Comparison of ENCODE assay signal across 9 cellular contexts in the genomic region with DNA sequence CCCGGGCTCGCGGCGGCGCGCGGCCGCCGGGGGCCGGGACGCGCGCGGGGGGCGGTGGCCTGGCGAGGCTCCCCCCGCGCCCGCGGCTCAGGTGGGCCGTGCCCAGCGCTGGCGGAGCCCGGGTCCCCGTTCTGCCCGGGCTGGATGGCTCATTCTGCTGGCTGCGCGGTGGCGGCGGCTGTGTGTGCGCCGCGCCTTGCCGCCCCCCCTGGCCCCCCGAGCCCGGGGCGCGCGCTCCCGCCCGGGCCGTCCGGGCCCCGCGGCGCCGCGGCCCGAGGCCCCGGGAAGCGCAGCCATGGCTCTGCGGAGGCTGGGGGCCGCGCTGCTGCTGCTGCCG. TPM values are rescaled to one million over a fixed set of nuclear protein-coding genes. Genes with fewer than 3 reads are reported as not detected.
A peak's percentile ranks its signal among the peaks of the same experiment; 100 is the strongest.
DNase-seq lines count a peak whose midpoint lies in the region; ATAC-seq lines count a peak whose summit lies in the region.
"Had no signal": no experiment of that assay in that cellular context is flagged by ENCODE, and none has a peak within 500 bp of the region (broad histone marks: within the 10 kb centered on the region; RNA-seq: fewer than 3 reads in every experiment).

TSS of gene EPHB2 (plus strand) at position 152 of the 337 bp plus-strand sequence. CDS start at position 296, 144 bp downstream.

- intact Hi-C loops in sciatic nerve (cut with DNase I) = no loop called here

- DNase-seq in T-helper 1 cell = no peak
- DNase-seq in NCI-H2227 treated with DMSO at 0.1 percent for 48 hours (lab: John Stamatoyannopoulos, UW) = peak; percentile 57
- peak in 44 of 58 donors; percentile 12 to 79 (median 49) for DNase-seq in anterior cingulate cortex (lab: John Stamatoyannopoulos, UW)
- peak in 38 of 51 donors; percentile 13 to 76 (median 50) for DNase-seq in hypothalamus (lab: John Stamatoyannopoulos, UW)
- DNase-seq in sciatic nerve (ENCODE audit: low spot score) = no peak
- no peak for DNase-seq in stimulated activated naive CD4-positive, alpha-beta T cell treated with Interleukin-2 at 50 U/mL for 16 hours (lab: John Stamatoyannopoulos, UW)

- H3K27me3 Mint-ChIP-seq in T-helper 1 cell treated with Interleukin-12 subunit alpha and Interleukin-12 subunit beta and Interleukin-4 antibody, amounts not matched to agents 30 μg/mL and 1 μg/mL, for 36 hours (ENCODE audit: low read depth) = peaks cover 64% of the 10 kb centered on the region

- H3K36me3 Mint-ChIP-seq in T-helper 1 cell treated with Interleukin-12 subunit alpha and Interleukin-12 subunit beta and Interleukin-4 antibody, amounts not matched to agents 30 μg/mL and 1 μg/mL, for 36 hours (ENCODE audit: low read depth) = peaks cover 2% of the 10 kb centered on the region
- H3K36me3 Mint-ChIP-seq: activated naive CD4-positive, alpha-beta T cell treated with anti-CD3 and anti-CD28 coated beads, Interleukin-2, amount 50 U/mL, for 72 hours had no signal

- H3K4me1 Mint-ChIP-seq in T-helper 1 cell treated with Interleukin-12 subunit alpha and Interleukin-12 subunit beta and Interleukin-4 antibody, amounts not matched to agents 30 μg/mL and 1 μg/mL, for 36 hours (ENCODE audit: low read depth) = peaks cover 1% of the 10 kb centered on the region

- H3K27ac Mint-ChIP-seq in T-helper 1 cell treated with Interleukin-12 subunit alpha and Interleukin-12 subunit beta and Interleukin-4 antibody, amounts not matched to agents 30 μg/mL and 1 μg/mL, for 36 hours = no peak within 1 kb of the TSS
- H3K27ac Mint-ChIP-seq: activated naive CD4-positive, alpha-beta T cell treated with anti-CD3 and anti-CD28 coated beads, Interleukin-2, amount 50 U/mL, for 72 hours had no signal

- H3K4me3 Mint-ChIP-seq in T-helper 1 cell treated with Interleukin-12 subunit alpha and Interleukin-12 subunit beta and Interleukin-4 antibody, amounts not matched to agents 30 μg/mL and 1 μg/mL, for 36 hours = peak within 1 kb of the TSS; percentile 40

- no peaks in the 10 kb centered on the region for H3K9me3 Mint-ChIP-seq in T-helper 1 cell treated with Interleukin-12 subunit alpha and Interleukin-12 subunit beta and Interleukin-4 antibody, amounts not matched to agents 30 μg/mL and 1 μg/mL, for 36 hours
- H3K9me3 Mint-ChIP-seq: activated naive CD4-positive, alpha-beta T cell treated with anti-CD3 and anti-CD28 coated beads, Interleukin-2, amount 50 U/mL, for 72 hours had no signal

- ATAC-seq in sciatic nerve = peak; percentile 31
- ATAC-seq in HG03135 (IDR thresholded peaks at IDR 0.05; ENCODE audit: unreplicated experiment) = no peak

RNA-seq across cellular contexts. Expression of gene EPHB2, which starts in this region (rescaled TPM):
- 22.6 TPM for total RNA-seq in sciatic nerve
- total RNA-seq: activated naive CD4-positive, alpha-beta T cell treated with anti-CD3 and anti-CD28 coated beads, Interleukin-2, amount 50 U/mL, for 72 hours had no signal

Comparison
In these comparisons a context has a peak if more than half of its experiments do, and no peak if none do; other contexts are left out.
1. DNase-seq: peak in NCI-H2227 treated with DMSO at 0.1 percent for 48 hours (single experiment), anterior cingulate cortex (44 of 58) and hypothalamus (38 of 51); none in T-helper 1 cell (0 of 5), sciatic nerve (single experiment) and stimulated activated naive CD4-positive, alpha-beta T cell treated with Interleukin-2 at 50 U/mL for 16 hours (single experiment).